In the genomic region with DNA sequence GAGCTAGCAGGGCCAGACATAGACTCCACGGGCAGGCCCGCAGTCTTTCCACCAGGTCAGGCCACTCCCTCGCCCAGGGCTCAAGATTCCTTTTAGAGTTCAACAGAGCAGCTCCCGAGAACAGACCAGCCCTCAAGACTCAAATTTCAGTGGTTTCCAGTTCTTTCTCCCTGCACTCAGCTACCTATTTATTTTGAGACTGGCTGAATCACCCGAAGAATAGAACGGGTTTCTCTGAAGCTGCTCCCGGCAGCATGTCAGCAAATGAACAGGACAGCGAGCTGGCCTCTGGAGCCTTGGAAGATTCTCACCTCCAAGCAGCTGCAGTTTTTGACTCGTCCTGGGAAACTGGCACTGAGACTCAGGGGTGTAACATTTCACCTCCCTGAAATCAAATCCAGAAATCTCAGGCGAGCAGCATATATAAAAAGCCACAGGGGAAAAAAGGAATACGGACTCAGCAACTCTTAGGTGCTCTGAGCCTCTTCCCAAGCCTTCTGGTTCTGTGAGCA, we compare ENCODE assay signal across 12 cellular contexts.
A peak's percentile ranks its signal among the peaks of the same experiment; 100 is the strongest.
DNase-seq lines count a peak whose midpoint lies in the region; ATAC-seq and TF ChIP-seq lines count a peak whose summit lies in the region.
"Had no signal": no experiment of that assay in that cellular context is flagged by ENCODE, and none has a peak within 500 bp of the region (broad histone marks: within the 10 kb centered on the region; RNA-seq: fewer than 3 reads in every experiment).

No MANE protein-coding gene starts in this region.

- DNase-seq in ELR (ENCODE audit: low read depth): peak; percentile 63
- peak; percentile 80 to 92 for DNase-seq in PC-9
- peak; percentile 86 to 92 for DNase-seq in fibroblast of lung (ENCODE audit: low read depth in 2 of 2)
- DNase-seq in retinal pigment epithelial cell (ENCODE audit: low read depth): peak; percentile 48
- DNase-seq in pons (ENCODE audit: low spot score): no peak
- DNase-seq: activated naive CD4-positive, alpha-beta T cell treated with anti-CD3 and anti-CD28 coated beads, Interleukin-2, amount 50 U/mL, for 16 hours; naive B cell; RPMI8226 had no signal

- H3K36me3 ChIP-seq in PC-9 (ENCODE audit: low read depth) (peaks cover 19% of the 10 kb centered on the region), fibroblast of lung (ENCODE audit: control insufficient read depth, insufficient read depth, low read length) (peaks cover 15% of the 10 kb centered on the region)

- H3K27me3 ChIP-seq in PC-9 (ENCODE audit: insufficient read depth, low read depth) (no peaks in the 10 kb centered on the region), fibroblast of lung (ENCODE audit: control insufficient read depth, insufficient read depth, low read length) (no peaks in the 10 kb centered on the region)

- intact Hi-C loops in PC-9 (cut with micrococcal nuclease; ENCODE audit: unreplicated experiment): loop anchor here (1.0 kb wide), 3 partner anchors 18 to 38 kb away; no protein-coding TSS in a partner anchor

- H4K20me1 ChIP-seq in PC-9 (ENCODE audit: insufficient read depth) (peaks cover 7% of the 10 kb centered on the region), fibroblast of lung (ENCODE audit: control insufficient read depth, extremely low read depth, insufficient read depth, low read length) (no peaks in the 10 kb centered on the region)

- TF ChIP-seq CTCF in PC-9 (conservative IDR thresholded peaks at IDR 0.05) (no peak), fibroblast of lung (conservative IDR thresholded peaks at IDR 0.05 in 1 of 2, IDR thresholded peaks at IDR 0.05 in 1 of 2; ENCODE audit: low read depth in 1 of 2, low read length in 2 of 2) (no peak), retinal pigment epithelial cell (conservative IDR thresholded peaks at IDR 0.05; ENCODE audit: low read depth, low read length) (no peak)

- CTCF ChIA-PET in PC-9 (lab: Charles Lee): interaction anchor here (0.7 to 1.0 kb wide), 2 partner anchors 101 to 502 kb away, joined by 3 to 4 read pairs; no protein-coding TSS in a partner anchor

- ATAC-seq in GM21529 (IDR thresholded peaks at IDR 0.05; ENCODE audit: unreplicated experiment) (no peak), HG03159 (IDR thresholded peaks at IDR 0.05; ENCODE audit: unreplicated experiment) (no peak), HG03460 (IDR thresholded peaks at IDR 0.05; ENCODE audit: unreplicated experiment) (no peak)

- peak overlapping the region; percentile 65 for H3K4me2 ChIP-seq in PC-9
- H3K4me2 ChIP-seq in fibroblast of lung (ENCODE audit: extremely low read depth, insufficient read depth, low read length): peak overlapping the region; percentile 23

- H3K4me3 ChIP-seq in PC-9 (peak overlapping the region; percentile 10; the same call in 1 of the 2 replicates), fibroblast of lung (replicated peaks in 1 of 4; ENCODE audit: control extremely low read depth in 1 of 4, insufficient read depth in 1 of 4, low read depth in 3 of 4, low read length in 4 of 4) (peak overlapping the region in 1 of 4 experiments; percentile 33), retinal pigment epithelial cell (ENCODE audit: low read length) (no peak overlapping the region)
- H3K4me3 ChIP-seq: GM12878 had no signal

- no peaks in the 10 kb centered on the region for H3K9me3 ChIP-seq in PC-9 (ENCODE audit: insufficient read depth, low read depth)
- no peaks in the 10 kb centered on the region for H3K9me3 ChIP-seq in fibroblast of lung (ENCODE audit: control insufficient read depth, insufficient read depth, low read depth, low read length)

- POLR2A ChIA-PET in PC-9 (lab: Charles Lee; ENCODE audit: unreplicated experiment): interaction anchor here (0.6 to 1.2 kb wide), 6 partner anchors 10 to 42 kb away, joined by 5 to 36 read pairs (median 7); no protein-coding TSS in a partner anchor

- peaks cover 54% of the 10 kb centered on the region for H3F3A ChIP-seq in PC-9 (ENCODE audit: insufficient read depth, low read depth)

- no peak overlapping the region for H2AFZ ChIP-seq in PC-9
- no peak overlapping the region for H2AFZ ChIP-seq in fibroblast of lung (ENCODE audit: low read length)

- H3K27ac ChIP-seq in PC-9 (peak overlapping the region; percentile 89), fibroblast of lung (ENCODE audit: insufficient read depth, low read length) (peak overlapping the region; percentile 59)

- H3K79me2 ChIP-seq in PC-9 (ENCODE audit: low read depth) (peaks cover 44% of the 10 kb centered on the region), fibroblast of lung (ENCODE audit: control insufficient read depth, insufficient read depth, low read length) (peaks cover 83% of the 10 kb centered on the region)

- H3K9ac ChIP-seq in fibroblast of lung (ENCODE audit: insufficient read depth, low read length): no peak overlapping the region

- no peaks in the 10 kb centered on the region for H3K9me2 ChIP-seq in PC-9 (ENCODE audit: insufficient read depth)

- H3K4me1 ChIP-seq in PC-9 (replicated peaks; ENCODE audit: insufficient read depth): peaks cover 59% of the 10 kb centered on the region
- peaks cover 24% of the 10 kb centered on the region for H3K4me1 ChIP-seq in fibroblast of lung (ENCODE audit: control insufficient read depth, extremely low read depth, insufficient read depth, low read length)

- no TSS peak for BruUV-seq in PC-9 (replicated peaks; lab: Mats Ljungman, UMichigan)
